In genomic region chr11:111764621-111765020, GRCh38 we compare ENCODE assay signal across 7 cellular contexts. TPM values are rescaled to one million over a fixed set of nuclear protein-coding genes. Genes with fewer than 3 reads are reported as not detected.
DNase-seq lines count a peak whose midpoint lies in the region; TF ChIP-seq lines count a peak whose summit lies in the region.

No MANE protein-coding gene starts in this region.

- H3K9me3 ChIP-seq in GM23248 (ENCODE audit: low read depth) (no peaks in the 10 kb centered on the region), SU-DHL-6 (ENCODE audit: insufficient read depth, low read length) (no peaks in the 10 kb centered on the region), skeletal muscle satellite cell (replicated peaks; ENCODE audit: low read length) (no peaks in the 10 kb centered on the region)

- H3K27me3 ChIP-seq in GM23248 (replicated peaks; ENCODE audit: insufficient read depth) (no peaks in the 10 kb centered on the region), SU-DHL-6 (ENCODE audit: low read length) (no peaks in the 10 kb centered on the region), skeletal muscle satellite cell (ENCODE audit: control insufficient read depth, insufficient read depth, low read length) (no peaks in the 10 kb centered on the region)

- no peaks in the 10 kb centered on the region for H3K9me2 ChIP-seq in GM23248 (ENCODE audit: insufficient read depth)
- no peaks in the 10 kb centered on the region for H3K9me2 ChIP-seq in SU-DHL-6 (replicated peaks; ENCODE audit: insufficient read depth, low read length)

- H3K36me3 ChIP-seq in GM23248 (ENCODE audit: low read depth) (peaks cover 22% of the 10 kb centered on the region; the same call in 1 of the 2 replicates), SU-DHL-6 (ENCODE audit: low read length) (peaks cover 9% of the 10 kb centered on the region), skeletal muscle satellite cell (ENCODE audit: insufficient read depth, low read length) (peaks cover 47% of the 10 kb centered on the region)

- H4K20me1 ChIP-seq in GM23248 (ENCODE audit: insufficient read depth) (no peaks in the 10 kb centered on the region), SU-DHL-6 (ENCODE audit: low read depth, low read length) (no peaks in the 10 kb centered on the region)

- H3K4me3 ChIP-seq in GM23248, result peak overlapping the region; percentile 78
- peak overlapping the region; percentile 87 for H3K4me3 ChIP-seq in SU-DHL-6 (ENCODE audit: insufficient read depth, low read length, poor library complexity, severe bottlenecking)
- peak overlapping the region; percentile 89 for H3K4me3 ChIP-seq in fibroblast of pulmonary artery (replicated peaks; ENCODE audit: low read depth, low read length)
- H3K4me3 ChIP-seq in skeletal muscle satellite cell (ENCODE audit: low read length), result peak overlapping the region; percentile 96

- peak overlapping the region; percentile 90 for H3K4me2 ChIP-seq in GM23248 (ENCODE audit: unreplicated experiment)
- H3K4me2 ChIP-seq in SU-DHL-6 (ENCODE audit: low read depth, low read length, poor library complexity, severe bottlenecking), result peak overlapping the region; percentile 88
- H3K4me2 ChIP-seq in skeletal muscle satellite cell (ENCODE audit: low read length), result peak overlapping the region; percentile 99

- WGBS in GM23248 (ENCODE audit: low coverage in 1 of 2, low lambda C conversion rate in 2 of 2, missing lambda C conversion rate in 2 of 2), 2 experiments, result 53 to 63% methylated on average over 1 of the region's 1 CpG

- peak; percentile 61 for DNase-seq in GM23248
- no peak for DNase-seq in fibroblast of pulmonary artery (ENCODE audit: low read depth)
- no peak for DNase-seq in cerebellar nuclear complex (lab: John Stamatoyannopoulos, UW)
- DNase-seq in NCI-H146 (lab: John Stamatoyannopoulos, UW), result no peak
- DNase-seq in activated CD8-positive, alpha-beta memory T cell treated with anti-CD3 and anti-CD28 coated beads, Interleukin-2, amount 50 U/mL, for 4 hours, result no peak

- H2AFZ ChIP-seq in GM23248 (no peak overlapping the region), SU-DHL-6 (ENCODE audit: low read depth, low read length, severe bottlenecking) (no peak overlapping the region)

- H3K4me1 ChIP-seq in GM23248 (ENCODE audit: insufficient read depth) (peaks cover 19% of the 10 kb centered on the region), skeletal muscle satellite cell (ENCODE audit: control insufficient read depth, insufficient read depth, low read length) (peaks cover 18% of the 10 kb centered on the region)

- in situ Hi-C loops in GM23248 (cut with MboI), result loop anchor here (5.0 kb wide), 1 partner anchor 177 kb away; no protein-coding TSS in a partner anchor

- 0 out of 2 replicates have a peak overlapping the region, but pooled peaks have one; percentile 6 for H3K27ac ChIP-seq in GM23248
- H3K27ac ChIP-seq in SU-DHL-6 (ENCODE audit: low read depth, low read length), result no peak overlapping the region

- TF ChIP-seq CTCF in SU-DHL-6 (IDR thresholded peaks at IDR 0.05; ENCODE audit: insufficient read depth, low read length, poor library complexity, severe bottlenecking), result no peak
- TF ChIP-seq CTCF in fibroblast of pulmonary artery (IDR thresholded peaks at IDR 0.05; ENCODE audit: low read length, missing control alignments), result no peak

- H3K9ac ChIP-seq in GM23248 (peak overlapping the region; percentile 86), SU-DHL-6 (ENCODE audit: low read length) (peak overlapping the region; percentile 77; the same call in 1 of the 2 replicates), skeletal muscle satellite cell (ENCODE audit: low read depth, low read length) (peak overlapping the region; percentile 90)

- H3K79me2 ChIP-seq in GM23248 (ENCODE audit: insufficient read depth) (peaks cover 65% of the 10 kb centered on the region), SU-DHL-6 (ENCODE audit: insufficient read depth, low read length) (no peaks in the 10 kb centered on the region)

- peaks cover 22% of the 10 kb centered on the region for H3F3A ChIP-seq in GM23248 (ENCODE audit: insufficient read depth)
- H3F3A ChIP-seq in SU-DHL-6 (ENCODE audit: insufficient read depth), result no peaks in the 10 kb centered on the region

RNA-seq across cellular contexts. Expression of gene PPP2R1B, which starts 1.6 kb away (rescaled TPM):
- total RNA-seq in GM23248 (2014; rRNA removed; shearing (Covaris generic)), result 24.8 and 25.1 TPM in 2 replicates
- polyA plus RNA-seq in GM23248 (2016; fragmentation: Nextera tagmentation; extraction: Ambion mirVana), result 22.1 and 26.2 TPM in 2 replicates
- total RNA-seq in skeletal muscle satellite cell (2012; rRNA removed), result 24.1 and 25.8 TPM in 2 replicates
